Comparison of ENCODE assay signal across 8 cellular contexts in genomic region chr16:58629681-58630640, GRCh38. TPM values are rescaled to one million over a fixed set of nuclear protein-coding genes. Genes with fewer than 3 reads are reported as not detected.
A peak's percentile ranks its signal among the peaks of the same experiment; 100 is the strongest.
DNase-seq lines count a peak whose midpoint lies in the region; ATAC-seq and TF ChIP-seq lines count a peak whose summit lies in the region.

TSS of gene CNOT1 (minus strand) at chr16:58629826. CDS start at chr16:58599337, 30,489 bp downstream.

- DNase-seq in NCI-H1694 treated with DMSO at 0.1 percent for 48 hours (lab: John Stamatoyannopoulos, UW) (peak; percentile 98), T-helper 17 cell (peak; percentile 89 to 97 (median 97)), amygdala (lab: John Stamatoyannopoulos, UW) (peak; percentile 89 to 99 (median 98)), left ventricle myocardium inferior (peak; percentile 98), progenitor cell of endocrine pancreas (ENCODE audit: low spot score, unreplicated experiment) (peak; percentile 99), ureter (ENCODE audit: low spot score) (peak; percentile 99)

- H3K4me1 ChIP-seq in left ventricle myocardium inferior, result peaks cover 44% of the 10 kb centered on the region

- H3K36me3 ChIP-seq in left ventricle myocardium inferior, result peaks cover 1% of the 10 kb centered on the region

- H3K36me3 Mint-ChIP-seq in T-helper 17 cell (ENCODE audit: low read depth) (peaks cover 4% of the 10 kb centered on the region), progenitor cell of endocrine pancreas (ENCODE audit: insufficient read depth) (peaks cover 3% of the 10 kb centered on the region)

- no peaks in the 10 kb centered on the region for H3K27me3 ChIP-seq in left ventricle myocardium inferior (ENCODE audit: low read depth)

- ATAC-seq in HG02885 (IDR thresholded peaks at IDR 0.05; ENCODE audit: poor library complexity, unreplicated experiment), result peak; percentile 83
- peak; percentile 85 for ATAC-seq in T-helper 17 cell

- H3K4me3 Mint-ChIP-seq in T-helper 17 cell (peak within 1 kb of the TSS; percentile 100), progenitor cell of endocrine pancreas (ENCODE audit: low read depth) (peak within 1 kb of the TSS; percentile 99)

- intact Hi-C loops in left ventricle myocardium inferior (cut with micrococcal nuclease), result loop anchor here (10.0 kb wide), 1 partner anchor 295 kb away; no protein-coding TSS in a partner anchor

- peak within 1 kb of the TSS; percentile 99 for H3K4me3 ChIP-seq in left ventricle myocardium inferior

- TF ChIP-seq CTCF in left ventricle myocardium inferior (IDR thresholded peaks at IDR 0.05; ENCODE audit: borderline replicate concordance) (no peak), progenitor cell of endocrine pancreas (IDR thresholded peaks at IDR 0.05; ENCODE audit: unreplicated experiment) (no peak)

- H3K27ac Mint-ChIP-seq in T-helper 17 cell, result peak within 1 kb of the TSS; percentile 100
- H3K27ac Mint-ChIP-seq in progenitor cell of endocrine pancreas, result peak within 1 kb of the TSS; percentile 100

- peak; percentile 79 for TF ChIP-seq POLR2A in GM15510 (IDR thresholded peaks at IDR 0.05; ENCODE audit: borderline replicate concordance, extremely low read depth, insufficient read length)

- H3K27me3 Mint-ChIP-seq in T-helper 17 cell, result no peaks in the 10 kb centered on the region
- no peaks in the 10 kb centered on the region for H3K27me3 Mint-ChIP-seq in progenitor cell of endocrine pancreas

- H3K4me1 Mint-ChIP-seq in T-helper 17 cell, result peaks cover 24% of the 10 kb centered on the region
- peaks cover 15% of the 10 kb centered on the region for H3K4me1 Mint-ChIP-seq in progenitor cell of endocrine pancreas (ENCODE audit: low read depth)

- no peaks in the 10 kb centered on the region for H3K9me3 Mint-ChIP-seq in progenitor cell of endocrine pancreas (ENCODE audit: low read depth)

- no peaks in the 10 kb centered on the region for H3K9me3 ChIP-seq in T-helper 17 cell (ENCODE audit: control insufficient read depth, low read length, poor library complexity, severe bottlenecking)
- no peaks in the 10 kb centered on the region for H3K9me3 ChIP-seq in left ventricle myocardium inferior (replicated peaks)

- H3K27ac ChIP-seq in left ventricle myocardium inferior (replicated peaks), result peak within 1 kb of the TSS; percentile 99

RNA-seq across cellular contexts. Expression of gene CNOT1, which starts in this region (rescaled TPM):
- total RNA-seq in T-helper 17 cell (100 to 1,000 TPM; 213 to 224 TPM), left ventricle myocardium inferior (64.1 TPM), progenitor cell of endocrine pancreas (233 and 235 TPM in 2 replicates), ureter (230 TPM)

Comparison
In these comparisons a context has a peak if more than half of its experiments do, and no peak if none do; other contexts are left out.
1. Peak in every context shown above with its lines: DNase-seq, ATAC-seq, H3K4me3 ChIP-seq and H3K27ac ChIP-seq.